In genomic region chr4:3367866-3368265, GRCh38 we compare ENCODE assay signal across 19 cellular contexts.
DNase-seq lines count a peak whose midpoint lies in the region; ATAC-seq, FAIRE-seq and TF ChIP-seq lines count a peak whose summit lies in the region.
"Had no signal": no experiment of that assay in that cellular context is flagged by ENCODE, and none has a peak within 500 bp of the region (broad histone marks: within the 10 kb centered on the region; RNA-seq: fewer than 3 reads in every experiment).

No MANE protein-coding gene starts in this region.

- no peak overlapping the region for H3K23ac ChIP-seq in H1 (ENCODE audit: insufficient read length)

- H3K14ac ChIP-seq in H1 (ENCODE audit: insufficient read length): no peak overlapping the region

- ATAC-seq in activated CD8-positive, alpha-beta memory T cell treated with anti-CD3 and anti-CD28 coated beads, Interleukin-2, amount 10 ng/mL, durations not matched to agents 7 days and 5 days: no peak
- no peak for ATAC-seq in K562

- no peak for TF ChIP-seq POLR2A in K562 (conservative IDR thresholded peaks at IDR 0.05)
- no peak for TF ChIP-seq POLR2A in H1 (IDR thresholded peaks at IDR 0.05; ENCODE audit: control extremely low read depth in 1 of 2, low read depth in 2 of 2, low read length in 2 of 2)

- H4K20me1 ChIP-seq in K562 (replicated peaks; ENCODE audit: control insufficient read depth, insufficient read depth, low read length) (peaks cover 41% of the 10 kb centered on the region), H1 (replicated peaks in 1 of 2; ENCODE audit: control insufficient read depth in 1 of 2, insufficient read depth in 2 of 2, low read length in 2 of 2) (peaks cover 12 to 15% of the 10 kb centered on the region in 2 experiments)

- H3K18ac ChIP-seq in H1 (ENCODE audit: extremely low read depth, low read length): no peak overlapping the region

- H3K4me3 Mint-ChIP-seq in activated CD8-positive, alpha-beta memory T cell treated with anti-CD3 and anti-CD28 coated beads, Interleukin-2, amount 10 ng/mL, durations not matched to agents 7 days and 5 days: no peak overlapping the region
- H3K4me3 Mint-ChIP-seq in chondrocyte (ENCODE audit: unreplicated experiment): no peak overlapping the region

- H3K23me2 ChIP-seq in H1 (ENCODE audit: low read depth, low read length): peaks cover 9% of the 10 kb centered on the region; the same call in 1 of the 2 replicates

- no peak overlapping the region for H3K27ac ChIP-seq in K562 (ENCODE audit: extremely low read depth, low read depth, low read length)
- no peak overlapping the region for H3K27ac ChIP-seq in H1 (ENCODE audit: low read depth, low read length)

- no peak for TF ChIP-seq RAD21 in K562 (CRISPR knock-in tag; conservative IDR thresholded peaks at IDR 0.05 in 1 of 2, IDR thresholded peaks at IDR 0.05 in 1 of 2)
- TF ChIP-seq RAD21 in H1 (IDR thresholded peaks at IDR 0.05 in 1 of 2, conservative IDR thresholded peaks at IDR 0.05 in 1 of 2; ENCODE audit: low read depth in 2 of 2, low read length in 2 of 2): no peak

- no peak overlapping the region for H4K5ac ChIP-seq in H1 (ENCODE audit: insufficient read length, low read depth, low read length)

- H3K27me3 Mint-ChIP-seq in activated CD8-positive, alpha-beta memory T cell treated with anti-CD3 and anti-CD28 coated beads, Interleukin-2, amount 10 ng/mL, durations not matched to agents 7 days and 5 days: peaks cover 32% of the 10 kb centered on the region
- no peaks in the 10 kb centered on the region for H3K27me3 Mint-ChIP-seq in chondrocyte (ENCODE audit: low read depth)

- H3K9me3 Mint-ChIP-seq in activated CD8-positive, alpha-beta memory T cell treated with anti-CD3 and anti-CD28 coated beads, Interleukin-2, amount 10 ng/mL, durations not matched to agents 7 days and 5 days (ENCODE audit: low read depth): no peaks in the 10 kb centered on the region
- no peaks in the 10 kb centered on the region for H3K9me3 Mint-ChIP-seq in chondrocyte (ENCODE audit: low read depth)

- no peak overlapping the region for H3K4ac ChIP-seq in H1 (replicated peaks; ENCODE audit: insufficient read length, low read depth, low read length)

- no peak overlapping the region for H2AFZ ChIP-seq in K562 (ENCODE audit: low read depth, low read length)
- no peak overlapping the region for H2AFZ ChIP-seq in H1 (ENCODE audit: low read length)

- no peak overlapping the region for H4K91ac ChIP-seq in H1 (replicated peaks; ENCODE audit: insufficient read length, low read length)

- H3K4me2 ChIP-seq in K562 (ENCODE audit: insufficient read depth, low read length) (no peak overlapping the region), H1 (ENCODE audit: insufficient read depth in 1 of 2, low read depth in 2 of 2, low read length in 2 of 2) (no peak overlapping the region)
- H3K4me2 ChIP-seq: SK-N-SH had no signal

- peak overlapping the region; percentile 40; the same call in 1 of the 2 replicates for H2BK5ac ChIP-seq in H1 (ENCODE audit: low read depth, low read length)

- no peak for FAIRE-seq in K562 (lab: Jason Lieb, UNC)
- no peak for FAIRE-seq in H1 (lab: Jason Lieb, UNC)
- FAIRE-seq: RCC 7860 had no signal

- no peak overlapping the region; the same call in 1 of the 2 replicates for H4K8ac ChIP-seq in H1 (ENCODE audit: extremely low read depth, insufficient read depth, low read length)

- H3K79me2 ChIP-seq in K562 (ENCODE audit: control insufficient read depth, insufficient read depth, low read length) (no peaks in the 10 kb centered on the region), H1 (ENCODE audit: control insufficient read depth in 1 of 2, insufficient read depth in 2 of 2, low read length in 2 of 2) (0 out of 4 replicates have a peak, but pooled peaks cover 0 to under 1% of the 10 kb centered on the region in 2 experiments)

- no peak overlapping the region for H3K27ac Mint-ChIP-seq in activated CD8-positive, alpha-beta memory T cell treated with anti-CD3 and anti-CD28 coated beads, Interleukin-2, amount 10 ng/mL, durations not matched to agents 7 days and 5 days
- no peak overlapping the region for H3K27ac Mint-ChIP-seq in chondrocyte (ENCODE audit: unreplicated experiment)

- BruUV-seq in K562 (replicated peaks; lab: Mats Ljungman, UMichigan): no TSS peak

- no peak overlapping the region for H2AK5ac ChIP-seq in H1 (ENCODE audit: low read depth, low read length)

- peaks cover 35 to 92% of the 10 kb centered on the region in 2 experiments; a peak in 4 of 5 replicates for H3K27me3 ChIP-seq in K562 (ENCODE audit: control insufficient read depth in 2 of 2, insufficient read depth in 2 of 2, low read length in 2 of 2)
- peaks cover 0 to 13% (median 10%) of the 10 kb centered on the region in 4 experiments; a peak in 3 of 7 replicates for H3K27me3 ChIP-seq in H1 (replicated peaks in 1 of 4; ENCODE audit: control insufficient read depth in 3 of 4, extremely low read depth in 1 of 4, insufficient read depth in 3 of 4, low read length in 3 of 4)

- peak overlapping the region; percentile 9; the same call in 1 of the 2 replicates for H2BK12ac ChIP-seq in H1 (ENCODE audit: low read depth, low read length)

- H3K4me1 Mint-ChIP-seq in activated CD8-positive, alpha-beta memory T cell treated with anti-CD3 and anti-CD28 coated beads, Interleukin-2, amount 10 ng/mL, durations not matched to agents 7 days and 5 days: peaks cover 11% of the 10 kb centered on the region
- peaks cover 37% of the 10 kb centered on the region for H3K4me1 Mint-ChIP-seq in chondrocyte (ENCODE audit: low read depth)

- no peak for TF ChIP-seq CTCF in K562 (IDR thresholded peaks at IDR 0.05 in 2 of 3, conservative IDR thresholded peaks at IDR 0.05 in 1 of 3; ENCODE audit: insufficient read depth in 2 of 3, low read depth in 1 of 3, low read length in 3 of 3)
- TF ChIP-seq CTCF in H1 (IDR thresholded peaks at IDR 0.05; ENCODE audit: control extremely low read depth in 1 of 3, insufficient read depth in 1 of 3, low read depth in 1 of 3, low read length in 3 of 3): no peak
- no peak for TF ChIP-seq CTCF in chondrocyte (IDR thresholded peaks at IDR 0.05)

- no peaks in the 10 kb centered on the region for H3K36me3 Mint-ChIP-seq in activated CD8-positive, alpha-beta memory T cell treated with anti-CD3 and anti-CD28 coated beads, Interleukin-2, amount 10 ng/mL, durations not matched to agents 7 days and 5 days
- no peaks in the 10 kb centered on the region for H3K36me3 Mint-ChIP-seq in chondrocyte (ENCODE audit: low read depth)

- H3K9ac ChIP-seq in K562 (ENCODE audit: insufficient read depth in 1 of 2, low read depth in 2 of 2, low read length in 2 of 2) (no peak overlapping the region), H1 (replicated peaks in 1 of 4; ENCODE audit: extremely low read depth in 1 of 4, low read depth in 3 of 4, low read length in 3 of 4) (no peak overlapping the region)
- H3K9ac ChIP-seq: SK-N-SH had no signal

- CTCF ChIA-PET in activated CD8-positive, alpha-beta memory T cell treated with anti-CD3 and anti-CD28 coated beads, Interleukin-2, amount 10 ng/mL, durations not matched to agents 7 days and 5 days (lab: Charles Lee): no interaction called here
- CTCF ChIA-PET in K562 (lab: Yijun Ruan, JAX; ENCODE audit: low intra/inter-chr PET ratio) (no interaction called here), H1 (lab: Charles Lee; ENCODE audit: partially characterized antibody) (interaction anchor here (2.9 to 4.6 kb wide), 2 partner anchors 22 to 49 kb away, joined by 16 to 41 read pairs; no protein-coding TSS in a partner anchor)

- no peak overlapping the region for H3K56ac ChIP-seq in H1 (replicated peaks; ENCODE audit: insufficient read length, low read depth, low read length)

- peak overlapping the region; percentile 81; the same call in 1 of the 2 replicates for H2BK15ac ChIP-seq in H1 (ENCODE audit: low read length)

- H3K4me1 ChIP-seq in K562 (replicated peaks in 1 of 2; ENCODE audit: control insufficient read depth in 2 of 2, insufficient read depth in 2 of 2, low read length in 2 of 2): peaks cover 0 to 45% of the 10 kb centered on the region in 2 experiments; a peak in 3 of 5 replicates
- peaks cover 7 to 33% (median 21%) of the 10 kb centered on the region in 4 experiments for H3K4me1 ChIP-seq in H1 (replicated peaks in 1 of 4; ENCODE audit: control insufficient read depth in 3 of 4, insufficient read depth in 4 of 4, low read length in 3 of 4)

- POLR2A ChIA-PET in K562 (lab: Yijun Ruan, JAX): no interaction called here
- POLR2A ChIA-PET in H1 (lab: Charles Lee; ENCODE audit: partially characterized antibody): no interaction called here

- intact Hi-C loops in K562 (cut with micrococcal nuclease): no loop called here

- in situ Hi-C loops in K562 (cut with MboI): no loop called here

- H2BK20ac ChIP-seq in H1 (ENCODE audit: low read length): no peak overlapping the region

- H3K79me1 ChIP-seq in H1 (ENCODE audit: low read depth, low read length): no peaks in the 10 kb centered on the region; the same call in 1 of the 2 replicates

- TF ChIP-seq EP300 in K562 (IDR thresholded peaks at IDR 0.05; ENCODE audit: low read length) (no peak), H1 (IDR thresholded peaks at IDR 0.05; ENCODE audit: borderline replicate concordance in 1 of 2, low read depth in 2 of 2, low read length in 2 of 2) (no peak)

- H2BK120ac ChIP-seq in H1 (replicated peaks; ENCODE audit: low read depth, low read length): no peak overlapping the region

- H3K4me3 ChIP-seq in K562 (no peak overlapping the region), H1 (ENCODE audit: extremely low read depth in 1 of 4, insufficient read depth in 2 of 4, low read depth in 3 of 4, low read length in 4 of 4) (no peak overlapping the region)

- H3K9me1 ChIP-seq in K562 (ENCODE audit: control insufficient read depth, insufficient read depth, low read length): no peaks in the 10 kb centered on the region

- 24% methylated on average over 10 of the region's 12 CpGs for WGBS in K562 (ENCODE audit: insufficient coverage, low coverage, missing lambda C conversion rate)
- WGBS in H1 (ENCODE audit: extremely low coverage in 1 of 2, insufficient coverage in 1 of 2, insufficient read length in 1 of 2, insufficient replicate concordance in 2 of 2, low coverage in 1 of 2, low lambda C conversion rate in 2 of 2, missing lambda C conversion rate in 1 of 2), 2 experiments: 86% methylated on average over 12 of the region's 12 CpGs; no CpG with 5 or more reads in 1 of the 2 experiments

- H3K36me3 ChIP-seq in K562 (ENCODE audit: control insufficient read depth, insufficient read depth, low read length): no peaks in the 10 kb centered on the region
- no peaks in the 10 kb centered on the region for H3K36me3 ChIP-seq in H1 (ENCODE audit: control insufficient read depth in 2 of 4, insufficient read depth in 4 of 4, low read length in 3 of 4)

- DNase-seq in activated CD8-positive, alpha-beta memory T cell treated with anti-CD3 and anti-CD28 coated beads, Interleukin-2, amount 10 ng/mL, durations not matched to agents 7 days and 5 days: peak; percentile 37
- DNase-seq in activated CD8-positive, alpha-beta memory T cell treated with anti-CD3 and anti-CD28 coated beads, Interleukin-2, amount 50 U/mL, for 48 hours: no peak
- DNase-seq in K562 (ENCODE audit: extremely low read depth in 1 of 4, low spot score in 3 of 4) (no peak), H1 (ENCODE audit: low read depth in 1 of 2, low spot score in 2 of 2) (peak in 1 of 2 experiments; percentile 42), ureter (ENCODE audit: low spot score) (peak; percentile 23), GOT3 (lab: John Stamatoyannopoulos, UW) (no peak), NCI-H2107 (lab: John Stamatoyannopoulos, UW) (no peak), chondrocyte (ENCODE audit: low spot score) (no peak)
- DNase-seq: 8988T, DMS 273 treated with DMSO at 0.1 percent for 48 hours, Kasumi-1, MM.1S, NCI-H1092 treated with DMSO at 0.1 percent for 48 hours, NCI-H187, NCI-H446, NCI-H69, SHP77 had no signal

- no peaks in the 10 kb centered on the region for H3K9me3 ChIP-seq in K562 (replicated peaks; ENCODE audit: control insufficient read depth, insufficient read depth, low read depth, low read length)
- H3K9me3 ChIP-seq in H1 (ENCODE audit: insufficient read depth in 2 of 2, low read depth in 1 of 2, low read length in 1 of 2): no peaks in the 10 kb centered on the region
- H3K9me3 ChIP-seq: SK-N-SH had no signal

Comparison
In these comparisons a context has a peak if more than half of its experiments do, and no peak if none do; other contexts are left out.
1. DNase-seq: peak in activated CD8-positive, alpha-beta memory T cell treated with anti-CD3 and anti-CD28 coated beads, Interleukin-2, amount 10 ng/mL, durations not matched to agents 7 days and 5 days (single experiment) and ureter (single experiment); none in activated CD8-positive, alpha-beta memory T cell treated with anti-CD3 and anti-CD28 coated beads, Interleukin-2, amount 50 U/mL, for 48 hours (single experiment), K562 (0 of 4), GOT3 (single experiment), NCI-H2107 (single experiment) and chondrocyte (single experiment).